ENCODE assay signal across 11 cellular contexts in the genomic region with DNA sequence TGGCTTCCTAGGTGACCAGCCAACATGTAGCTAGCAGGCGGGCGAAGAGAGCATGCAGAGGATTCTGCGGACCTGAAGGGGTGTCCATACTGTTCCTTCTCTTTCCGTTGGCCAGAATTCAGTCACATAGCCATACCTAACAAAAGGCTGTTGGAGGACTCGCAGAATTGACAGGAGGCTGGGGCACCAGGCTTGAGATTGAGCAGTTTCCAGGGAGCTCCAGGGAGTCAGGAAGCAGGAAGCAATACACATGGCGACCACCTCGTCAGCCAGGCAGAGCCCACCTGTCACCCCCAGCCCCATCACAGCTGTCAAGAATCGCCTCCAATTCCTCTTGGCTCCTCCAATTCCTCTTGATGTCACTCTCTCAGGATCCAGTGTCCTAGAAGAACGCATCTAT. TPM values are rescaled to one million over a fixed set of nuclear protein-coding genes. Genes with fewer than 3 reads are reported as not detected.
"Had no signal": no experiment of that assay in that cellular context is flagged by ENCODE, and none has a peak within 500 bp of the region (broad histone marks: within the 10 kb centered on the region; RNA-seq: fewer than 3 reads in every experiment).

No MANE protein-coding gene starts in this region.

- H2AFZ ChIP-seq: GM23248 had no signal

- H3K27ac ChIP-seq: GM23248, HL-60 had no signal

- H3K36me3 ChIP-seq: HAP-1 had no signal

- H3K4me3 ChIP-seq: GM23248, HAP-1 had no signal

- ATAC-seq: HCT116, HepG2 had no signal

- H3K4me1 ChIP-seq: HAP-1 had no signal

- DNase-seq: GM23248, GOT3, H7, HFFc6, KBM-7 had no signal

- H3K9ac ChIP-seq: GM23248 had no signal

RNA-seq across cellular contexts. Expression of gene DNAJA4, which starts 13.2 kb away (rescaled TPM):
- total RNA-seq: H4, HepG2, HT1080 had no signal
- polyA plus RNA-seq: HepG2 had no signal

RNA-seq across cellular contexts. Expression of gene ACSBG1, which starts 16.8 kb away (rescaled TPM):
- total RNA-seq: GM23248, HFFc6 had no signal
